10 cellular contexts compared by ENCODE assay signal in the genomic region with DNA sequence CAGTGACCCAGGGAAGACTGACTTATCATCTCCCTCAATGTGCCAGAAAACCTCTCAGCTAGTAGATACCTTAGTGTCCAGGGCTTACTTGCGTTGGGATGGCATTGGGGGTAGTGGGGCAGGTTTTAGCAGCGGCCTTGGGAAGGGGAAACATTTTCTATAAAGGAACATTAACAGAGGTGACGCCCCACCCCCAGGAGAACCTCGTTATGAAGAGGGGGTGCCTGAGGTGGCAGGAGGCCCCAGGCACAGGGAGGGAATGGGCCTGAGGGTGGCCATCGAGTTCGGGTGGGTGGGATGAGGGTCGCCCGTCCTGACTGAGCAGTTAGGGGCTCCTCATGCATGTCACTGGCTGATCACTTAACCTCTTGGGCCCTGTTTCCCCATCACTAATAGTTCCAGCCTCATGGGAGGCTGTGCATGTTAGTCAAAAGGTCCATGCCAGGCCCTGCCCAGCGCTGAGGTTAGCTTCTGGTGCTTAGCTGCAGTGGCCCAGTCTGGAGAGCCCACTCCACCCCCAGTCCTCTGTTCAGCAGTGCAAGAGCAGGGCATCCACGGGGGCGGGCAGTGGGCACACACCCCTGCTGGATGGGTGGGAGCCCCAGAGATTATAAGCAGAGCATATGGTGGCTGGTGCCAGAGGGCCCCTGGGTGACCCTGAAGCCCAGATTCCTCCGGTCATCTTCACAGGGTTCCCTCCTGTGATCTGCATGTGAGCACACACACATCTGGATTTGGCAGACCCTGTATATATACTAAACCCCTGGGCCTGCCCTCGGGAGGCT. TPM values are rescaled to one million over a fixed set of nuclear protein-coding genes. Genes with fewer than 3 reads are reported as not detected.
"Had no signal": no experiment of that assay in that cellular context is flagged by ENCODE, and none has a peak within 500 bp of the region (broad histone marks: within the 10 kb centered on the region; RNA-seq: fewer than 3 reads in every experiment).

No MANE protein-coding gene starts in this region.

- H3K27me3 ChIP-seq: ascending aorta, hepatocyte, pancreas, testis had no signal

- H3K4me3 ChIP-seq: ascending aorta, hepatocyte, pancreas, testis had no signal

- H3K27ac ChIP-seq: ascending aorta, pancreas, testis, WERI-Rb-1 had no signal

- H3K4me1 ChIP-seq: pancreas had no signal

- H3K36me3 ChIP-seq: ascending aorta, pancreas, WERI-Rb-1 had no signal

- H3K4me2 ChIP-seq: hepatocyte had no signal

- H3K9me3 ChIP-seq: ascending aorta, pancreas, testis had no signal

- H2AFZ ChIP-seq: hepatocyte had no signal

- DNase-seq: activated CD4-positive, alpha-beta T cell treated with anti-CD3 and anti-CD28 coated beads, Interleukin-2, amount 50 U/mL, for 48 hours; activated naive CD4-positive, alpha-beta T cell treated with anti-CD3 and anti-CD28 coated beads for 36 hours; stimulated activated CD4-positive, alpha-beta T cell treated with anti-CD3 and anti-CD28 coated beads, Interleukin-4, amount 100 ng/mL, for 24 hours; stimulated activated naive CD4-positive, alpha-beta T cell treated with Interleukin-2 at 50 U/mL for 16 hours; T-helper 17 cell; testis had no signal

RNA-seq across cellular contexts. Expression of a gene that starts 27.0 kb away (rescaled TPM):
- total RNA-seq: T-helper 17 cell had no signal
